In genomic region chr18:8933714-8934284, GRCh38 we compare ENCODE assay signal across 14 cellular contexts.
"Had no signal": no experiment of that assay in that cellular context is flagged by ENCODE, and none has a peak within 500 bp of the region (broad histone marks: within the 10 kb centered on the region; RNA-seq: fewer than 3 reads in every experiment).

No MANE protein-coding gene starts in this region.

- H3K9me3 ChIP-seq: uterus had no signal

- H3K27ac ChIP-seq: ascending aorta, coronary artery, gastroesophageal sphincter, parathyroid adenoma, tibial artery, uterus had no signal

- H3K79me2 ChIP-seq: parathyroid adenoma had no signal

- H2AFZ ChIP-seq: parathyroid adenoma had no signal

- H3K36me3 ChIP-seq: ascending aorta, gastroesophageal sphincter, tibial artery, uterus had no signal

- H3K4me1 ChIP-seq: ascending aorta, tibial artery, uterus had no signal

- DNase-seq: activated CD4-positive, alpha-beta T cell treated with anti-CD3 and anti-CD28 coated beads, Interleukin-2, amount 50 U/mL, for 48 hours; activated CD4-positive, CD25-positive, alpha-beta regulatory T cell treated with anti-CD3 and anti-CD28 coated beads, Interleukin-2, amount 50 U/mL, for 72 hours; activated naive CD8-positive, alpha-beta T cell treated with anti-CD3 and anti-CD28 coated beads, Interleukin-2, amount 50 U/mL, for 24 hours; activated T-cell treated with anti-CD3 and anti-CD28 coated beads, Interleukin-2, amount 50 U/mL, for 48 hours; effector CD4-positive, alpha-beta T cell; kidney; retina; tibial artery; uterus had no signal

- H3K4me3 ChIP-seq: ascending aorta, coronary artery, gastroesophageal sphincter, tibial artery, uterus had no signal

- H3K9ac ChIP-seq: parathyroid adenoma had no signal

- ATAC-seq: activated naive CD8-positive, alpha-beta T cell treated with anti-CD3 and anti-CD28 coated beads, Interleukin-2, amount 50 U/mL, for 24 hours; gastroesophageal sphincter; stimulated activated effector memory CD8-positive, alpha-beta T cell treated with anti-CD3 and anti-CD28 coated beads, Interleukin-12 subunit alpha, Interleukin-12 subunit beta, amount 100 ng/mL, for 72 hours had no signal

- H3K27me3 ChIP-seq: ascending aorta, gastroesophageal sphincter, uterus had no signal
